8 cellular contexts compared by ENCODE assay signal in genomic region chr3:49104052-49104426, GRCh38. TPM values are rescaled to one million over a fixed set of nuclear protein-coding genes. Genes with fewer than 3 reads are reported as not detected.
DNase-seq lines count a peak whose midpoint lies in the region; ATAC-seq and TF ChIP-seq lines count a peak whose summit lies in the region.

No MANE protein-coding gene starts in this region.

- H3K27ac ChIP-seq in RWPE1 (peak overlapping the region; percentile 83), esophagus muscularis mucosa (replicated peaks in 1 of 4) (peak overlapping the region; percentile 82 to 91 (median 86)), parathyroid adenoma (peak overlapping the region; percentile 80)

- DNase-seq in Caki2 (ENCODE audit: low read depth): peak; percentile 12
- no peak for DNase-seq in RWPE1 (ENCODE audit: low spot score)
- DNase-seq in esophagus muscularis mucosa (ENCODE audit: extremely low spot score): no peak
- DNase-seq in NCI-H2029 treated with DMSO at 0.1 percent for 48 hours (lab: John Stamatoyannopoulos, UW): no peak

- no peaks in the 10 kb centered on the region for H3K9me3 ChIP-seq in esophagus muscularis mucosa
- no peaks in the 10 kb centered on the region for H3K9me3 ChIP-seq in parathyroid adenoma (ENCODE audit: control insufficient read depth, low read length)

- in situ Hi-C loops in Caki2 (cut with HindIII; ENCODE audit: low pct_unique_long_range_greater_than_20kb, low sequenced_read_pairs): no loop called here

- peaks cover 42 to 68% (median 65%) of the 10 kb centered on the region in 4 donors for H3K36me3 ChIP-seq in esophagus muscularis mucosa
- no peaks in the 10 kb centered on the region for H3K36me3 ChIP-seq in parathyroid adenoma (ENCODE audit: control insufficient read depth, insufficient read depth, low read length)

- intact Hi-C loops in esophagus muscularis mucosa (cut with DNase I): no loop called here

- H3K4me1 ChIP-seq in esophagus muscularis mucosa (peaks cover 20 to 35% (median 27%) of the 10 kb centered on the region in 4 donors), parathyroid adenoma (peaks cover 13% of the 10 kb centered on the region)

- peak overlapping the region; percentile 84 for H3K4me2 ChIP-seq in parathyroid adenoma (ENCODE audit: low read length)

- CTCF ChIA-PET in RWPE1 (lab: Yijun Ruan, JAX): interaction anchor here (0.5 to 0.7 kb wide), 3 partner anchors 9 to 259 kb away, joined by 3 to 4 read pairs (median 3); no protein-coding TSS in a partner anchor

- TF ChIP-seq CTCF in RWPE1 (conservative IDR thresholded peaks at IDR 0.05; ENCODE audit: low read depth) (no peak), esophagus muscularis mucosa (IDR thresholded peaks at IDR 0.05) (no peak), parathyroid adenoma (IDR thresholded peaks at IDR 0.05) (no peak)

- ATAC-seq in HG03565 (IDR thresholded peaks at IDR 0.05; ENCODE audit: unreplicated experiment) (no peak), HG03439 (IDR thresholded peaks at IDR 0.05; ENCODE audit: unreplicated experiment) (no peak), GM18909 (IDR thresholded peaks at IDR 0.05; ENCODE audit: poor library complexity, unreplicated experiment) (no peak)

- no peak for TF ChIP-seq POLR2A in esophagus muscularis mucosa (IDR thresholded peaks at IDR 0.05; ENCODE audit: low read depth)

- H3K79me2 ChIP-seq in parathyroid adenoma: no peaks in the 10 kb centered on the region

- peak overlapping the region; percentile 84 for H3K9ac ChIP-seq in parathyroid adenoma

- peak overlapping the region; percentile 93 for H2AFZ ChIP-seq in parathyroid adenoma

- POLR2A ChIA-PET in RWPE1 (lab: Yijun Ruan, JAX; ENCODE audit: low non-redundant PET): interaction anchor here (0.7 kb wide), 1 partner anchor 506 kb away, joined by 3 read pairs; no protein-coding TSS in a partner anchor

- no peaks in the 10 kb centered on the region for H3K27me3 ChIP-seq in esophagus muscularis mucosa
- H3K27me3 ChIP-seq in parathyroid adenoma (ENCODE audit: control insufficient read depth, insufficient read depth, low read length): no peaks in the 10 kb centered on the region

- 10% methylated on average over 8 of the region's 8 CpGs for WGBS in esophagus muscularis mucosa

- TF ChIP-seq EP300 in esophagus muscularis mucosa (IDR thresholded peaks at IDR 0.05): no peak

- H3K4me3 ChIP-seq in esophagus muscularis mucosa (peak overlapping the region; percentile 87 to 99 (median 98)), parathyroid adenoma (ENCODE audit: low read depth, low read length) (peak overlapping the region; percentile 91)

RNA-seq across cellular contexts. Expression of gene QARS1, which starts 0.5 kb away (rescaled TPM):
- total RNA-seq in Caki2 (2014; rRNA removed; shearing (Covaris generic); ENCODE audit: low replicate concordance): 241 and 326 TPM in 2 replicates
- total RNA-seq in esophagus muscularis mucosa: 100 to 1,000 TPM; 151 to 229 (median 197) TPM

RNA-seq across cellular contexts. Expression of gene QRICH1, which starts 10.2 kb away (rescaled TPM):
- 88.8 and 107 TPM in 2 replicates for total RNA-seq in Caki2 (2014; rRNA removed; shearing (Covaris generic); ENCODE audit: low replicate concordance)
- 100 to 1,000 TPM in 1 of 4 donors, 10 to 100 TPM in 3; 81.8 to 228 (median 91.2) TPM for total RNA-seq in esophagus muscularis mucosa

RNA-seq across cellular contexts. Expression of gene USP19, which starts 16.6 kb away (rescaled TPM):
- 37.0 and 42.1 TPM in 2 replicates for total RNA-seq in Caki2 (2014; rRNA removed; shearing (Covaris generic); ENCODE audit: low replicate concordance)
- total RNA-seq in esophagus muscularis mucosa: 10 to 100 TPM; 57.5 to 64.4 (median 59.9) TPM

RNA-seq across cellular contexts. Expression of gene LAMB2, which starts 28.8 kb away (rescaled TPM):
- 98.6 and 112 TPM in 2 replicates for total RNA-seq in Caki2 (2014; rRNA removed; shearing (Covaris generic); ENCODE audit: low replicate concordance)
- 1,000 to 10,000 TPM in 1 of 4 donors, 100 to 1,000 TPM in 3; 609 to 1,229 (median 740) TPM for total RNA-seq in esophagus muscularis mucosa
